ENCODE assay signal across 8 cellular contexts in genomic region chr17:39699818-39700147, GRCh38. TPM values are rescaled to one million over a fixed set of nuclear protein-coding genes. Genes with fewer than 3 reads are reported as not detected.
DNase-seq lines count a peak whose midpoint lies in the region; ATAC-seq and TF ChIP-seq lines count a peak whose summit lies in the region.

TSS of gene ERBB2 (plus strand) at chr17:39700064. CDS start at chr17:39700239, 175 bp downstream.

- no peak for TF ChIP-seq CTCF in 22Rv1 (IDR thresholded peaks at IDR 0.05)
- TF ChIP-seq CTCF in lower leg skin (IDR thresholded peaks at IDR 0.05), result no peak
- TF ChIP-seq CTCF in subcutaneous adipose tissue (IDR thresholded peaks at IDR 0.05; ENCODE audit: low read depth), result no peak

- ATAC-seq in GM21447 (IDR thresholded peaks at IDR 0.05; ENCODE audit: unreplicated experiment), result no peak

- H3K4me3 ChIP-seq in ectodermal cell (ENCODE audit: insufficient read depth, low read depth, low read length), result peak within 1 kb of the TSS; percentile 89
- H3K4me3 ChIP-seq in lower leg skin (ENCODE audit: low read depth, poor library complexity, severe bottlenecking), result peak within 1 kb of the TSS; percentile 68

- H3K36me3 ChIP-seq in ectodermal cell (ENCODE audit: control insufficient read depth, insufficient read depth, low read length), result no peaks in the 10 kb centered on the region

- DNase-seq in HuH-7.5 (ENCODE audit: low spot score), result peak; percentile 71
- DNase-seq in lower leg skin (ENCODE audit: low spot score in 2 of 2), result peak; percentile 74 to 94
- DNase-seq in hippocampal formation (lab: John Stamatoyannopoulos, UW), result no peak
- no peak for DNase-seq in DMS79 (lab: John Stamatoyannopoulos, UW)

- peaks cover 35% of the 10 kb centered on the region for H3K4me1 ChIP-seq in ectodermal cell (ENCODE audit: control insufficient read depth, insufficient read depth, low read length)

- no peak for TF ChIP-seq POLR2A in lower leg skin (IDR thresholded peaks at IDR 0.05)

- no peaks in the 10 kb centered on the region for H3K9me3 ChIP-seq in ectodermal cell (ENCODE audit: control insufficient read depth, low read length)

- H3K27me3 ChIP-seq in ectodermal cell (ENCODE audit: control insufficient read depth, insufficient read depth, low read length, poor library complexity, severe bottlenecking), result no peaks in the 10 kb centered on the region

- H3K27ac ChIP-seq in 22Rv1 (peak within 1 kb of the TSS; percentile 90), ectodermal cell (ENCODE audit: insufficient read depth, low read depth, low read length, poor library complexity, severe bottlenecking) (peak within 1 kb of the TSS; percentile 39)

- intact Hi-C loops in lower leg skin (cut with DNase I; ENCODE audit: low total_unique reads), result no loop called here

- 0 to 1% methylated on average over 20 of the region's 20 CpGs for WGBS in ectodermal cell, 2 experiments
- 4% methylated on average over 16 to 20 of the region's 20 CpGs for WGBS in lower leg skin, 2 donors

RNA-seq across cellular contexts. Expression of gene ERBB2, which starts in this region (rescaled TPM):
- polyA plus RNA-seq in ectodermal cell (2013, experiment 1 of 4), result 92.9 TPM
- polyA plus RNA-seq in ectodermal cell (2013, experiment 2 of 4), result 108 TPM
- polyA plus RNA-seq in ectodermal cell (2013, experiment 3 of 4), result 76.4 TPM
- polyA plus RNA-seq in ectodermal cell (2013, experiment 4 of 4), result 82.8 TPM
- total RNA-seq in lower leg skin (100 to 1,000 TPM; 181 to 244 (median 191) TPM), subcutaneous adipose tissue (10 to 100 TPM in 3 of 4 donors, 1 to 10 TPM in 1; 8.5 to 13.2 (median 12.3) TPM)

Comparison
In these comparisons a context has a peak if more than half of its experiments do, and no peak if none do; other contexts are left out.
1. RNA of gene ERBB2 (total RNA-seq): 181 to 244 TPM in lower leg skin; 8.5 to 13.2 TPM in subcutaneous adipose tissue; every median in the first group is over 10 times any median in the second.
2. DNase-seq: peak in HuH-7.5 (single experiment) and lower leg skin (2 of 2); none in hippocampal formation (0 of 2) and DMS79 (single experiment).